8 cellular contexts compared by ENCODE assay signal in the genomic region with DNA sequence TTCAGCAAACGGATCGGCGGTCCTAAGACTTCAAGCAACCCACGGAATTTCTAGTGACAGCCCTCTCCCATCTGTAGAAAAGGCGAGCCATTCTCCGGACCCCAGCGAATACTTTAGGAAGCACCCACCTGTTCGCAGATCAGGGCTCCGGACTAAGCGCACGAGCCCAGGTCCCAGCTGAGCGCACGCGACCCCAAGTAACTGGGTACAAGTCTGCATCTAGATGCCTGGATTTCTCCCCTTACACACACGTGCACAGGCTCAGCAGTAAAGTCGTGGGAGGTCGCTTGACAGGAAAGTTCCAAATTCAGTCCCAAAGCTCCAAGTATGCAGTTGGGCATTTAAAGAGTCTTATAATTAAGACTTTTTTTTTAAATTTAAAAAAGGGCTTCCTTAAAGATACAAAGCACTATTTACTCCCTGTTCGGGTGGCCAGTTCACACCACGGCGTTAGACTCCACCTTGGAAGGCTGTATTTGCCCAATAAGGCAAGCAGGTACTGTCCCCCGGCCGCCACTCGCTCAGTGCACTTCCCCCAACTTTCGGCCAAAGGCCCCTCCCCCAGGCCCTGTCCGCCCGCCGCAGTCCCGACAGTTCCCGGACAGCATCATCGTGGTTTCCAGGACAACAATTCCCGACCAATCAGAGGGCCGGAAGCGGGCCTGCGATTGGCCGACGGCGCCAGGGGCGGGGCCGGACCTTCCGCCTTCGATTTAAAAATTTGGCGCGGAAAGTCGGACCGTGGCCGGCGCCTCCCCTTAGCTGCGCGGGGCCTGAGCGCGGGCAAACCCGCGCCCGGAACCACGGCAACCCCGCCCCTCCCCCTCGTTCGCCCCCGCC. TPM values are rescaled to one million over a fixed set of nuclear protein-coding genes. Genes with fewer than 3 reads are reported as not detected.
A peak's percentile ranks its signal among the peaks of the same experiment; 100 is the strongest.
DNase-seq lines count a peak whose midpoint lies in the region; ATAC-seq and TF ChIP-seq lines count a peak whose summit lies in the region.

A gene with protein sequence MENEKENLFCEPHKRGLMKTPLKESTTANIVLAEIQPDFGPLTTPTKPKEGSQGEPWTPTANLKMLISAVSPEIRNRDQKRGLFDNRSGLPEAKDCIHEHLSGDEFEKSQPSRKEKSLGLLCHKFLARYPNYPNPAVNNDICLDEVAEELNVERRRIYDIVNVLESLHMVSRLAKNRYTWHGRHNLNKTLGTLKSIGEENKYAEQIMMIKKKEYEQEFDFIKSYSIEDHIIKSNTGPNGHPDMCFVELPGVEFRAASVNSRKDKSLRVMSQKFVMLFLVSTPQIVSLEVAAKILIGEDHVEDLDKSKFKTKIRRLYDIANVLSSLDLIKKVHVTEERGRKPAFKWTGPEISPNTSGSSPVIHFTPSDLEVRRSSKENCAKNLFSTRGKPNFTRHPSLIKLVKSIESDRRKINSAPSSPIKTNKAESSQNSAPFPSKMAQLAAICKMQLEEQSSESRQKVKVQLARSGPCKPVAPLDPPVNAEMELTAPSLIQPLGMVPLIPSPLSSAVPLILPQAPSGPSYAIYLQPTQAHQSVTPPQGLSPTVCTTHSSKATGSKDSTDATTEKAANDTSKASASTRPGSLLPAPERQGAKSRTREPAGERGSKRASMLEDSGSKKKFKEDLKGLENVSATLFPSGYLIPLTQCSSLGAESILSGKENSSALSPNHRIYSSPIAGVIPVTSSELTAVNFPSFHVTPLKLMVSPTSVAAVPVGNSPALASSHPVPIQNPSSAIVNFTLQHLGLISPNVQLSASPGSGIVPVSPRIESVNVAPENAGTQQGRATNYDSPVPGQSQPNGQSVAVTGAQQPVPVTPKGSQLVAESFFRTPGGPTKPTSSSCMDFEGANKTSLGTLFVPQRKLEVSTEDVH (minus strand): TSS at position 526 of the 840 bp plus-strand sequence. CDS start 824 bp downstream, outside the sequence.

- H3K4ac ChIP-seq in trophoblast cell (ENCODE audit: low read depth, low read length): peak within 1 kb of the TSS; percentile 90

- H4K91ac ChIP-seq in trophoblast cell (ENCODE audit: low read depth, low read length): peak within 1 kb of the TSS; percentile 93

- H3K14ac ChIP-seq in trophoblast cell (ENCODE audit: low read length): peak within 1 kb of the TSS; percentile 93

- no peak within 1 kb of the TSS for H2AK5ac ChIP-seq in trophoblast cell (ENCODE audit: low read length)

- no peak within 1 kb of the TSS for H3K23ac ChIP-seq in trophoblast cell (ENCODE audit: low read length)

- H3K27ac ChIP-seq in SU-DHL-6 (ENCODE audit: low read depth, low read length) (peak within 1 kb of the TSS; percentile 82), cardiac muscle cell (peak within 1 kb of the TSS; percentile 69), trophoblast cell (ENCODE audit: low read depth, low read length) (peak within 1 kb of the TSS; percentile 70)

- peak within 1 kb of the TSS; percentile 85 for H2BK5ac ChIP-seq in trophoblast cell (ENCODE audit: low read depth, low read length, poor library complexity)

- peaks cover 21% of the 10 kb centered on the region for H3K4me1 ChIP-seq in cardiac muscle cell (ENCODE audit: low read depth)
- peaks cover 18 to 21% of the 10 kb centered on the region in 2 experiments for H3K4me1 ChIP-seq in trophoblast cell (ENCODE audit: control insufficient read depth in 1 of 2, insufficient read depth in 2 of 2, low read length in 2 of 2)

- H3K4me3 ChIP-seq in GM12865 (ENCODE audit: low read depth, low read length) (peak within 1 kb of the TSS; percentile 89), SU-DHL-6 (ENCODE audit: insufficient read depth, low read length, poor library complexity, severe bottlenecking) (peak within 1 kb of the TSS; percentile 91), cardiac muscle cell (peak within 1 kb of the TSS; percentile 61), trophoblast cell (ENCODE audit: low read depth, low read length) (peak within 1 kb of the TSS; percentile 88)

- H3K18ac ChIP-seq in trophoblast cell (ENCODE audit: low read length): peak within 1 kb of the TSS; percentile 96

- H3K27me3 Mint-ChIP-seq in activated naive CD8-positive, alpha-beta T cell treated with anti-CD3 and anti-CD28 coated beads for 36 hours: peaks cover 57% of the 10 kb centered on the region
- H3K27me3 Mint-ChIP-seq in type B pancreatic cell: peaks cover 28% of the 10 kb centered on the region

- peak within 1 kb of the TSS; percentile 97 for H3K4me2 ChIP-seq in SU-DHL-6 (ENCODE audit: low read depth, low read length, poor library complexity, severe bottlenecking)
- peak within 1 kb of the TSS; percentile 72 for H3K4me2 ChIP-seq in trophoblast cell (ENCODE audit: low read length)

- H3F3A ChIP-seq in SU-DHL-6 (ENCODE audit: insufficient read depth): peaks cover 21% of the 10 kb centered on the region

- H3K79me2 ChIP-seq in SU-DHL-6 (ENCODE audit: insufficient read depth, low read length): peaks cover 45% of the 10 kb centered on the region
- H3K79me2 ChIP-seq in trophoblast cell (ENCODE audit: control insufficient read depth, insufficient read depth, low read length, poor library complexity): peaks cover 14% of the 10 kb centered on the region

- no peaks in the 10 kb centered on the region for H3K9me3 ChIP-seq in SU-DHL-6 (ENCODE audit: insufficient read depth, low read length)
- H3K9me3 ChIP-seq in cardiac muscle cell (ENCODE audit: low read depth): no peaks in the 10 kb centered on the region
- no peaks in the 10 kb centered on the region for H3K9me3 ChIP-seq in trophoblast cell (ENCODE audit: insufficient read depth, low read depth, low read length)

- TF ChIP-seq CTCF in GM12865 (IDR thresholded peaks at IDR 0.05; ENCODE audit: insufficient read depth, low read depth, low read length, missing control alignments) (no peak), SU-DHL-6 (IDR thresholded peaks at IDR 0.05; ENCODE audit: insufficient read depth, low read length, poor library complexity, severe bottlenecking) (no peak), cardiac muscle cell (IDR thresholded peaks at IDR 0.05; ENCODE audit: low read depth, low read length) (no peak), type B pancreatic cell (conservative IDR thresholded peaks at IDR 0.05) (no peak)

- no CpG with 5 or more reads among the region's 59 CpGs for WGBS in trophoblast cell (ENCODE audit: extremely low coverage, insufficient coverage, insufficient read length)

- H3K36me3 Mint-ChIP-seq in activated naive CD8-positive, alpha-beta T cell treated with anti-CD3 and anti-CD28 coated beads for 36 hours: peaks cover 30% of the 10 kb centered on the region
- peaks cover 8% of the 10 kb centered on the region for H3K36me3 Mint-ChIP-seq in type B pancreatic cell

- peaks cover 10% of the 10 kb centered on the region for H3K4me1 Mint-ChIP-seq in activated naive CD8-positive, alpha-beta T cell treated with anti-CD3 and anti-CD28 coated beads for 36 hours
- H3K4me1 Mint-ChIP-seq in type B pancreatic cell (ENCODE audit: unreplicated experiment): peaks cover 14% of the 10 kb centered on the region

- H4K12ac ChIP-seq in trophoblast cell (ENCODE audit: low read depth, low read length): peak within 1 kb of the TSS; percentile 88

- H3K36me3 ChIP-seq in SU-DHL-6 (ENCODE audit: low read length) (peaks cover 44% of the 10 kb centered on the region), cardiac muscle cell (peaks cover 3% of the 10 kb centered on the region), trophoblast cell (ENCODE audit: control insufficient read depth in 1 of 2, insufficient read depth in 2 of 2, low read length in 2 of 2) (peaks cover 3 to 8% of the 10 kb centered on the region in 2 experiments)

- H3K27me3 ChIP-seq in SU-DHL-6 (ENCODE audit: low read length) (no peaks in the 10 kb centered on the region), cardiac muscle cell (peaks cover 22% of the 10 kb centered on the region), trophoblast cell (ENCODE audit: insufficient read depth, low read length) (no peaks in the 10 kb centered on the region)

- peak within 1 kb of the TSS; percentile 90 for H4K8ac ChIP-seq in trophoblast cell (ENCODE audit: low read depth, low read length)

- H3K79me1 ChIP-seq in trophoblast cell (ENCODE audit: low read length): peaks cover 25% of the 10 kb centered on the region

- no peaks in the 10 kb centered on the region for H4K20me1 ChIP-seq in SU-DHL-6 (ENCODE audit: low read depth, low read length)

- no peaks in the 10 kb centered on the region for H3K9me3 Mint-ChIP-seq in activated naive CD8-positive, alpha-beta T cell treated with anti-CD3 and anti-CD28 coated beads for 36 hours
- no peaks in the 10 kb centered on the region for H3K9me3 Mint-ChIP-seq in type B pancreatic cell

- no peak within 1 kb of the TSS for H2BK12ac ChIP-seq in trophoblast cell (ENCODE audit: low read length)

- peak; percentile 98 for DNase-seq in GM12865 (ENCODE audit: low read depth)
- peak; percentile 94 to 97 (median 96) for DNase-seq in NCI-H1417 (lab: John Stamatoyannopoulos, UW)
- peak; percentile 91 for DNase-seq in activated naive CD8-positive, alpha-beta T cell treated with anti-CD3 and anti-CD28 coated beads for 36 hours
- peak; percentile 95 to 98 for DNase-seq in cardiac muscle cell (ENCODE audit: low read depth in 1 of 2, low spot score in 1 of 2)
- DNase-seq in trophoblast cell: peak; percentile 92 to 98
- peak; percentile 98 for DNase-seq in type B pancreatic cell (ENCODE audit: extremely low spot score, unreplicated experiment)

- H3K9ac ChIP-seq in SU-DHL-6 (ENCODE audit: low read length) (peak within 1 kb of the TSS; percentile 89), trophoblast cell (ENCODE audit: low read length) (peak within 1 kb of the TSS; percentile 71)

- ATAC-seq in HG02763 (IDR thresholded peaks at IDR 0.05; ENCODE audit: unreplicated experiment): peak; percentile 89

- peak within 1 kb of the TSS; percentile 57 for H2AFZ ChIP-seq in SU-DHL-6 (ENCODE audit: low read depth, low read length, severe bottlenecking)
- H2AFZ ChIP-seq in trophoblast cell (ENCODE audit: insufficient read depth, low read length, poor library complexity): peak within 1 kb of the TSS; percentile 99

- no peaks in the 10 kb centered on the region for H3K9me2 ChIP-seq in SU-DHL-6 (replicated peaks; ENCODE audit: insufficient read depth, low read length)

- peak within 1 kb of the TSS; percentile 92 for H2BK120ac ChIP-seq in trophoblast cell (ENCODE audit: insufficient read depth, low read length, poor library complexity)

- H3K27ac Mint-ChIP-seq in activated naive CD8-positive, alpha-beta T cell treated with anti-CD3 and anti-CD28 coated beads for 36 hours: peak within 1 kb of the TSS; percentile 72
- peak within 1 kb of the TSS; percentile 56 for H3K27ac Mint-ChIP-seq in type B pancreatic cell

- peak within 1 kb of the TSS; percentile 89 for H3K4me3 Mint-ChIP-seq in activated naive CD8-positive, alpha-beta T cell treated with anti-CD3 and anti-CD28 coated beads for 36 hours
- H3K4me3 Mint-ChIP-seq in type B pancreatic cell: peak within 1 kb of the TSS; percentile 97

RNA-seq across cellular contexts. Expression of the gene that starts here (rescaled TPM):
- total RNA-seq in activated naive CD8-positive, alpha-beta T cell treated with anti-CD3 and anti-CD28 coated beads for 36 hours: 10 to 100 TPM; 16.2 to 16.7 TPM
- total RNA-seq in cardiac muscle cell: 5.2 and 11.2 TPM in 2 replicates
- 5.8 and 9.6 TPM in 2 replicates for polyA plus RNA-seq in cardiac muscle cell
- polyA plus RNA-seq in trophoblast cell (2013): 43.8 and 48.2 TPM in 2 replicates
- total RNA-seq in type B pancreatic cell (ENCODE audit: low replicate concordance): 4.3 and 12.2 TPM in 2 replicates

Comparison
In these comparisons a context has a peak if more than half of its experiments do, and no peak if none do; other contexts are left out.
1. Peak in every context shown above with its lines: DNase-seq, ATAC-seq, H3K4me3 ChIP-seq and H3K27ac ChIP-seq.